Comparison of ENCODE assay signal across 17 cellular contexts in the genomic region with DNA sequence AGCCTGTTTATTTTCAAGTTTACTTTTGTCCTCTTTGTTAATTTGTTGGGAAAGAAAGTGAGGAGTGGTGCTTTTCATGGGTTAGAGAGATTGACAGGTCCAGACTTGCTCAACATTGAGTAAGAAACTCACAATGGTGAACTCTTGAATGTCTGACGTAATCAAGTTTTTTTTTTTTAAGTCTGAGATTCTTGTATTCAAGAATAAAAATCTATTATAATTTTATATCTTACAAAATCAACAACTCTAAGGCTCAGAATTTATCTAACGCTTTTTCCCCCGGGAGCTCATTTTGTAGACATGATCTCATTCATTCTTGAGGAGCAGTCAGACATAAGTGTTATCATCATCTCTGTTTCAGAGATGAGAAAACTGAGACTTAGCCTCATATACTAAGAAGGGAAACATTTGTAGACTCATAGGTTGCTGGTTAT. TPM values are rescaled to one million over a fixed set of nuclear protein-coding genes. Genes with fewer than 3 reads are reported as not detected.
A peak's percentile ranks its signal among the peaks of the same experiment; 100 is the strongest.
DNase-seq lines count a peak whose midpoint lies in the region; ATAC-seq and TF ChIP-seq lines count a peak whose summit lies in the region.
"Had no signal": no experiment of that assay in that cellular context is flagged by ENCODE, and none has a peak within 500 bp of the region (broad histone marks: within the 10 kb centered on the region; RNA-seq: fewer than 3 reads in every experiment).

No MANE protein-coding gene starts in this region.

- H3K79me2 ChIP-seq in H9 (ENCODE audit: insufficient read depth, low read length), result no peaks in the 10 kb centered on the region

- no peaks in the 10 kb centered on the region for H3K4me1 ChIP-seq in H9 (ENCODE audit: insufficient read depth, low read length)
- H3K4me1 ChIP-seq: stomach had no signal

- H3K4me2 ChIP-seq in H9 (ENCODE audit: insufficient read depth, insufficient read length, low read length), result no peak overlapping the region
- H3K4me2 ChIP-seq: BLaER1 treated with 17β-estradiol and CSF1 and Interleukin-3, amounts not matched to agents 10 nM and 100 nM had no signal

- no peak overlapping the region for H2BK120ac ChIP-seq in H9 (ENCODE audit: low read depth, low read length, poor library complexity, severe bottlenecking)

- H3K56ac ChIP-seq in H9 (ENCODE audit: insufficient read length, low read depth, low read length), result no peak overlapping the region

- no CpG with 5 or more reads among the region's 3 CpGs for WGBS in H9 (ENCODE audit: extremely low coverage, insufficient read length, low lambda C conversion rate)

- H3T11ph ChIP-seq in H9 (ENCODE audit: low read length), result no peak overlapping the region

- H3K27me3 Mint-ChIP-seq in H9 (ENCODE audit: low read depth) (no peaks in the 10 kb centered on the region), nephron (ENCODE audit: low read depth) (no peaks in the 10 kb centered on the region)
- no peaks in the 10 kb centered on the region for H3K27me3 Mint-ChIP-seq in activated T-cell treated with anti-CD3 and anti-CD28 coated beads, Interleukin-2, amount 50 U/mL, for 4 hours (ENCODE audit: low read depth)
- H3K27me3 Mint-ChIP-seq: activated CD8-positive, alpha-beta memory T cell treated with anti-CD3 and anti-CD28 coated beads, Interleukin-2, amount 10 ng/mL, durations not matched to agents 7 days and 5 days; naive thymus-derived CD4-positive, alpha-beta T cell had no signal

- H3K23ac ChIP-seq in H9 (ENCODE audit: insufficient read length, low read depth, low read length), result no peak overlapping the region

- H2AFZ ChIP-seq in H9 (ENCODE audit: low read length), result no peak overlapping the region

- no peak overlapping the region for H2AK5ac ChIP-seq in H9 (ENCODE audit: insufficient read length, low read length)

- H3K27ac ChIP-seq in H9 (ENCODE audit: insufficient read length, low read depth, low read length), result no peak overlapping the region
- H3K27ac ChIP-seq in RWPE1, result peak overlapping the region; percentile 81
- H3K27ac ChIP-seq: BLaER1 treated with 17β-estradiol and CSF1 and Interleukin-3, amounts not matched to agents 10 nM and 100 nM; SK-N-MC; stomach had no signal

- H3K4me3 Mint-ChIP-seq in H9 (no peak overlapping the region), nephron (no peak overlapping the region)
- H3K4me3 Mint-ChIP-seq in activated T-cell treated with anti-CD3 and anti-CD28 coated beads, Interleukin-2, amount 50 U/mL, for 4 hours, result no peak overlapping the region
- H3K4me3 Mint-ChIP-seq: activated CD8-positive, alpha-beta memory T cell treated with anti-CD3 and anti-CD28 coated beads, Interleukin-2, amount 10 ng/mL, durations not matched to agents 7 days and 5 days; activated naive CD4-positive, alpha-beta T cell treated with anti-CD3 and anti-CD28 coated beads for 36 hours; naive thymus-derived CD4-positive, alpha-beta T cell had no signal

- H4K5ac ChIP-seq in H9 (ENCODE audit: insufficient read length, low read depth, low read length), result no peak overlapping the region

- no peak overlapping the region for H2BK5ac ChIP-seq in H9 (ENCODE audit: insufficient read length, low read length)

- no peak overlapping the region for H2BK15ac ChIP-seq in H9 (ENCODE audit: low read depth, low read length)

- H3K9me3 Mint-ChIP-seq in H9 (no peaks in the 10 kb centered on the region), nephron (no peaks in the 10 kb centered on the region)
- H3K9me3 Mint-ChIP-seq in activated T-cell treated with anti-CD3 and anti-CD28 coated beads, Interleukin-2, amount 50 U/mL, for 4 hours, result no peaks in the 10 kb centered on the region
- H3K9me3 Mint-ChIP-seq: activated naive CD4-positive, alpha-beta T cell treated with anti-CD3 and anti-CD28 coated beads for 36 hours; naive thymus-derived CD4-positive, alpha-beta T cell had no signal

- no peaks in the 10 kb centered on the region for H3K27me3 ChIP-seq in H9 (ENCODE audit: insufficient read depth, low read length)
- H3K27me3 ChIP-seq: BLaER1 treated with 17β-estradiol and CSF1 and Interleukin-3, amounts not matched to agents 10 nM and 100 nM; stomach had no signal

- POLR2A ChIA-PET in RWPE1 (lab: Yijun Ruan, JAX; ENCODE audit: low non-redundant PET), result no interaction called here

- no peak overlapping the region for H3K4ac ChIP-seq in H9 (ENCODE audit: low read depth, low read length)

- peak overlapping the region in 2 of 3 experiments; percentile 54 to 74; a peak in 3 of 7 replicates for H3K27ac Mint-ChIP-seq in H9
- H3K27ac Mint-ChIP-seq in nephron, result peak overlapping the region in 2 of 3 experiments; percentile 40 to 83
- H3K27ac Mint-ChIP-seq: activated CD8-positive, alpha-beta memory T cell treated with anti-CD3 and anti-CD28 coated beads, Interleukin-2, amount 10 ng/mL, durations not matched to agents 7 days and 5 days; activated naive CD4-positive, alpha-beta T cell treated with anti-CD3 and anti-CD28 coated beads for 36 hours; naive thymus-derived CD4-positive, alpha-beta T cell had no signal

- H2BK20ac ChIP-seq in H9 (ENCODE audit: low read depth, low read length, poor library complexity, severe bottlenecking), result no peak overlapping the region

- ATAC-seq in activated T-cell treated with anti-CD3 and anti-CD28 coated beads, Interleukin-2, amount 50 U/mL, for 4 hours, result no peak
- ATAC-seq: activated CD8-positive, alpha-beta memory T cell treated with anti-CD3 and anti-CD28 coated beads, Interleukin-2, amount 10 ng/mL, durations not matched to agents 7 days and 5 days; naive thymus-derived CD4-positive, alpha-beta T cell had no signal

- H2BK12ac ChIP-seq in H9 (ENCODE audit: insufficient read length, low read depth, low read length), result no peak overlapping the region

- H3K36me3 Mint-ChIP-seq in H9 (ENCODE audit: insufficient read depth in 1 of 3, low read depth in 3 of 3), result peaks cover 3 to 18% (median 18%) of the 10 kb centered on the region in 3 experiments
- H3K36me3 Mint-ChIP-seq in nephron (ENCODE audit: low read depth), result peaks cover 3% of the 10 kb centered on the region
- peaks cover 1% of the 10 kb centered on the region for H3K36me3 Mint-ChIP-seq in activated T-cell treated with anti-CD3 and anti-CD28 coated beads, Interleukin-2, amount 50 U/mL, for 4 hours (ENCODE audit: insufficient read depth)

- no peak for DNase-seq in H9
- peak; percentile 80 for DNase-seq in RWPE1 (ENCODE audit: low spot score)
- DNase-seq in fibroblast of mammary gland (ENCODE audit: low read depth), result peak; percentile 30
- no peak for DNase-seq in SK-N-DZ (ENCODE audit: low spot score)
- no peak for DNase-seq in activated CD4-positive, alpha-beta T cell treated with anti-CD3 and anti-CD28 coated beads for 48 hours
- DNase-seq in NK-92 treated with Interleukin-12 subunit alpha and Interleukin-12 subunit beta, amount 100 ng/mL, for 24 hours (lab: John Stamatoyannopoulos, UW), result no peak
- no peak for DNase-seq in activated T-cell treated with anti-CD3 and anti-CD28 coated beads, Interleukin-2, amount 50 U/mL, for 4 hours
- DNase-seq: activated CD8-positive, alpha-beta memory T cell treated with anti-CD3 and anti-CD28 coated beads, Interleukin-2, amount 10 ng/mL, durations not matched to agents 7 days and 5 days; activated naive CD4-positive, alpha-beta T cell treated with anti-CD3 and anti-CD28 coated beads for 36 hours; foreskin melanocyte; naive thymus-derived CD4-positive, alpha-beta T cell; NCI-H1694; stomach had no signal

- H4K8ac ChIP-seq in H9 (replicated peaks; ENCODE audit: insufficient read length, low read depth, low read length), result no peak overlapping the region

- no peak overlapping the region for H3K18ac ChIP-seq in H9 (ENCODE audit: insufficient read length, low read depth, low read length)

- H3K23me2 ChIP-seq in H9 (ENCODE audit: insufficient read length, low read depth, low read length, poor library complexity, severe bottlenecking), result no peaks in the 10 kb centered on the region

- no peak overlapping the region for H3K14ac ChIP-seq in H9 (ENCODE audit: insufficient read depth, low read length)

- no peak overlapping the region for H4K91ac ChIP-seq in H9 (ENCODE audit: insufficient read length, low read depth, low read length)

- H3K9ac ChIP-seq in H9 (ENCODE audit: extremely low read depth, insufficient read length, low read length), result no peak overlapping the region
- H3K9ac ChIP-seq: BLaER1 treated with 17β-estradiol and CSF1 and Interleukin-3, amounts not matched to agents 10 nM and 100 nM had no signal

- H4K20me1 ChIP-seq in H9 (ENCODE audit: control insufficient read depth, insufficient read depth, insufficient read length), result no peaks in the 10 kb centered on the region
- H4K20me1 ChIP-seq: BLaER1 treated with 17β-estradiol and CSF1 and Interleukin-3, amounts not matched to agents 10 nM and 100 nM had no signal

- no peaks in the 10 kb centered on the region for H3K9me3 ChIP-seq in H9 (ENCODE audit: control insufficient read depth, low read depth, low read length)
- H3K9me3 ChIP-seq: BLaER1 treated with 17β-estradiol and CSF1 and Interleukin-3, amounts not matched to agents 10 nM and 100 nM; stomach had no signal

- no peaks in the 10 kb centered on the region for H3K79me1 ChIP-seq in H9 (ENCODE audit: insufficient read depth, low read depth, low read length, poor library complexity, severe bottlenecking)

- TF ChIP-seq CTCF in H9 (conservative IDR thresholded peaks at IDR 0.05) (no peak), RWPE1 (conservative IDR thresholded peaks at IDR 0.05; ENCODE audit: low read depth) (no peak), fibroblast of mammary gland (conservative IDR thresholded peaks at IDR 0.05; ENCODE audit: control insufficient read depth, insufficient read depth, low read depth, low read length) (no peak), nephron (IDR thresholded peaks at IDR 0.05; ENCODE audit: unreplicated experiment in 3 of 3) (no peak)

- no peak overlapping the region for H3K4me3 ChIP-seq in fibroblast of mammary gland (ENCODE audit: control insufficient read depth, low read depth, low read length)
- H3K4me3 ChIP-seq: BLaER1 treated with 17β-estradiol and CSF1 and Interleukin-3, amounts not matched to agents 10 nM and 100 nM; SK-N-MC; skin epidermis; stomach had no signal

- CTCF ChIA-PET in RWPE1 (lab: Yijun Ruan, JAX), result interaction anchor here (0.7 to 1.0 kb wide), 2 partner anchors 20 to 1370 kb away, joined by 3 read pairs; no protein-coding TSS in a partner anchor

- H3K4me1 Mint-ChIP-seq in H9, result peaks cover 0 to 2% of the 10 kb centered on the region in 2 experiments; a peak in 1 of 4 replicates
- H3K4me1 Mint-ChIP-seq in nephron, result no peaks in the 10 kb centered on the region
- no peaks in the 10 kb centered on the region for H3K4me1 Mint-ChIP-seq in activated T-cell treated with anti-CD3 and anti-CD28 coated beads, Interleukin-2, amount 50 U/mL, for 4 hours (ENCODE audit: low read depth)
- H3K4me1 Mint-ChIP-seq: activated CD8-positive, alpha-beta memory T cell treated with anti-CD3 and anti-CD28 coated beads, Interleukin-2, amount 10 ng/mL, durations not matched to agents 7 days and 5 days; naive thymus-derived CD4-positive, alpha-beta T cell had no signal

RNA-seq across cellular contexts. Expression of a gene that starts 39.1 kb away (rescaled TPM):
- 80.4 and 84.8 TPM in 2 replicates for total RNA-seq in H9 (2021)
- polyA plus RNA-seq in SK-N-DZ (2014; cell fraction: cytosol; rRNA removed), result 56.3 and 63.2 TPM in 2 replicates
- polyA plus RNA-seq in SK-N-DZ (2014; cell fraction: nucleus; rRNA removed), result 162 and 168 TPM in 2 replicates
- under 1 TPM; 0.81 to 0.92 (median 0.82) TPM for total RNA-seq in activated T-cell treated with anti-CD3 and anti-CD28 coated beads, Interleukin-2, amount 50 U/mL, for 4 hours

Comparison
In these comparisons a context has a peak if more than half of its experiments do, and no peak if none do; other contexts are left out.
1. DNase-seq: peak in RWPE1 (single experiment) and fibroblast of mammary gland (single experiment); none in H9 (single experiment), SK-N-DZ (single experiment), activated CD4-positive, alpha-beta T cell treated with anti-CD3 and anti-CD28 coated beads for 48 hours (single experiment), NK-92 treated with Interleukin-12 subunit alpha and Interleukin-12 subunit beta, amount 100 ng/mL, for 24 hours (single experiment) and activated T-cell treated with anti-CD3 and anti-CD28 coated beads, Interleukin-2, amount 50 U/mL, for 4 hours (single experiment).
2. RNA of a gene that starts 39.1 kb away (total RNA-seq): 80.4 to 84.8 TPM in H9; 0.81 to 0.92 TPM in activated T-cell treated with anti-CD3 and anti-CD28 coated beads, Interleukin-2, amount 50 U/mL, for 4 hours; every median in the first group is over 10 times any median in the second.